8 cellular contexts compared by ENCODE assay signal in genomic region chr22:36853407-36854099, GRCh38. TPM values are rescaled to one million over a fixed set of nuclear protein-coding genes. Genes with fewer than 3 reads are reported as not detected.
DNase-seq lines count a peak whose midpoint lies in the region; TF ChIP-seq lines count a peak whose summit lies in the region.

No MANE protein-coding gene starts in this region.

- no peak overlapping the region for H3K4me3 Mint-ChIP-seq in nephron progenitor cell

- peaks cover 0 to 10% (median 8%) of the 10 kb centered on the region in 4 donors for H3K4me1 ChIP-seq in stomach

- H3K27ac ChIP-seq in 22Rv1 (no peak overlapping the region), stomach (peak overlapping the region in 1 of 5 donors; percentile 21)

- WGBS in stomach, 5 donors, result 49 to 59% (median 55%) methylated on average over 16 of the region's 16 CpGs

- no peaks in the 10 kb centered on the region for H3K9me3 Mint-ChIP-seq in nephron progenitor cell

- H3K27ac Mint-ChIP-seq in nephron progenitor cell, result no peak overlapping the region

- intact Hi-C loops in stomach (cut with DNase I; ENCODE audit: low total_unique reads), result loop anchor here (10.0 kb wide), 1 partner anchor 121 kb away; no protein-coding TSS in a partner anchor

- H3K36me3 Mint-ChIP-seq in nephron progenitor cell (ENCODE audit: low read depth), result no peaks in the 10 kb centered on the region

- H3K27me3 Mint-ChIP-seq in nephron progenitor cell (ENCODE audit: low read depth, poor library complexity), result peaks cover 45% of the 10 kb centered on the region

- peaks cover 44% of the 10 kb centered on the region for H3K4me1 Mint-ChIP-seq in nephron progenitor cell

- DNase-seq in NCI-H526 treated with DMSO at 0.1 percent for 48 hours (lab: John Stamatoyannopoulos, UW) (peak; percentile 3), epithelial cell of esophagus (ENCODE audit: low read depth) (peak; percentile 35), nephron progenitor cell (peak; percentile 81), stomach (peak; percentile 62), T1000 (lab: John Stamatoyannopoulos, UW) (no peak)
- DNase-seq in activated CD8-positive, alpha-beta memory T cell treated with anti-CD3 and anti-CD28 coated beads for 1 hour (ENCODE audit: extremely low read depth in 1 of 2, low read depth in 1 of 2), result peak; percentile 71 to 74

- no peak overlapping the region for H3K4me3 ChIP-seq in epithelial cell of esophagus (ENCODE audit: low read length)
- no peak overlapping the region for H3K4me3 ChIP-seq in stomach

- H3K27me3 ChIP-seq in stomach, result peaks cover 0 to 49% (median 4%) of the 10 kb centered on the region in 3 donors

- no peaks in the 10 kb centered on the region for H3K36me3 ChIP-seq in stomach

- H3K9me3 ChIP-seq in stomach, result no peaks in the 10 kb centered on the region

- no peak for TF ChIP-seq EP300 in stomach (IDR thresholded peaks at IDR 0.05)

- TF ChIP-seq POLR2A in stomach (IDR thresholded peaks at IDR 0.05), result no peak

- TF ChIP-seq CTCF in 22Rv1 (IDR thresholded peaks at IDR 0.05), result peak; percentile 82
- peak; percentile 84 for TF ChIP-seq CTCF in GM12873 (IDR thresholded peaks at IDR 0.05; ENCODE audit: insufficient read depth, low read depth, low read length, missing control alignments)
- peak; percentile 57 for TF ChIP-seq CTCF in epithelial cell of esophagus (IDR thresholded peaks at IDR 0.05; ENCODE audit: insufficient read depth, low read depth, low read length, missing control alignments)
- peak; percentile 59 for TF ChIP-seq CTCF in nephron progenitor cell (IDR thresholded peaks at IDR 0.05)
- peak in 2 of 7 experiments; percentile 38 to 40 for TF ChIP-seq CTCF in stomach (IDR thresholded peaks at IDR 0.05)

RNA-seq across cellular contexts. Expression of gene NCF4, which starts 7.3 kb away (rescaled TPM):
- 10 to 100 TPM in 1 of 5 donors, 1 to 10 TPM in 3, not detected in 1; 5.0 to 32.1 (median 6.8) TPM for total RNA-seq in stomach
- polyA plus RNA-seq in stomach, result 10 to 100 TPM in 2 of 3 donors, 1 to 10 TPM in 1; 7.3 to 19.5 (median 16.3) TPM

RNA-seq across cellular contexts. Expression of gene PVALB, which starts 36.7 kb away (rescaled TPM):
- total RNA-seq in stomach, result not detected
- polyA plus RNA-seq in stomach, result 1 to 10 TPM in 2 of 3 donors, under 1 TPM in 1; 0.95 to 4.1 (median 2.1) TPM

RNA-seq across cellular contexts. Expression of gene CSF2RB, which starts 59.9 kb away (rescaled TPM):
- total RNA-seq in stomach, result 10 to 100 TPM in 1 of 5 donors, 1 to 10 TPM in 4; 1.2 to 11.9 (median 3.6) TPM
- 1 to 10 TPM in 2 of 3 donors, under 1 TPM in 1; 0.92 to 1.4 (median 1.2) TPM for polyA plus RNA-seq in stomach
